Comparison of ENCODE assay signal across 1 cellular context in genomic region chr14:98177551-98177950, GRCh38.
TF ChIP-seq lines count a peak whose summit lies in the region.

No MANE protein-coding gene starts in this region.

TF ChIP-seq in GM23338, 12 proteins besides CTCF, POLR2A, EP300 and RAD21 (continued from another document):
- TF ChIP-seq, protein P1, sequence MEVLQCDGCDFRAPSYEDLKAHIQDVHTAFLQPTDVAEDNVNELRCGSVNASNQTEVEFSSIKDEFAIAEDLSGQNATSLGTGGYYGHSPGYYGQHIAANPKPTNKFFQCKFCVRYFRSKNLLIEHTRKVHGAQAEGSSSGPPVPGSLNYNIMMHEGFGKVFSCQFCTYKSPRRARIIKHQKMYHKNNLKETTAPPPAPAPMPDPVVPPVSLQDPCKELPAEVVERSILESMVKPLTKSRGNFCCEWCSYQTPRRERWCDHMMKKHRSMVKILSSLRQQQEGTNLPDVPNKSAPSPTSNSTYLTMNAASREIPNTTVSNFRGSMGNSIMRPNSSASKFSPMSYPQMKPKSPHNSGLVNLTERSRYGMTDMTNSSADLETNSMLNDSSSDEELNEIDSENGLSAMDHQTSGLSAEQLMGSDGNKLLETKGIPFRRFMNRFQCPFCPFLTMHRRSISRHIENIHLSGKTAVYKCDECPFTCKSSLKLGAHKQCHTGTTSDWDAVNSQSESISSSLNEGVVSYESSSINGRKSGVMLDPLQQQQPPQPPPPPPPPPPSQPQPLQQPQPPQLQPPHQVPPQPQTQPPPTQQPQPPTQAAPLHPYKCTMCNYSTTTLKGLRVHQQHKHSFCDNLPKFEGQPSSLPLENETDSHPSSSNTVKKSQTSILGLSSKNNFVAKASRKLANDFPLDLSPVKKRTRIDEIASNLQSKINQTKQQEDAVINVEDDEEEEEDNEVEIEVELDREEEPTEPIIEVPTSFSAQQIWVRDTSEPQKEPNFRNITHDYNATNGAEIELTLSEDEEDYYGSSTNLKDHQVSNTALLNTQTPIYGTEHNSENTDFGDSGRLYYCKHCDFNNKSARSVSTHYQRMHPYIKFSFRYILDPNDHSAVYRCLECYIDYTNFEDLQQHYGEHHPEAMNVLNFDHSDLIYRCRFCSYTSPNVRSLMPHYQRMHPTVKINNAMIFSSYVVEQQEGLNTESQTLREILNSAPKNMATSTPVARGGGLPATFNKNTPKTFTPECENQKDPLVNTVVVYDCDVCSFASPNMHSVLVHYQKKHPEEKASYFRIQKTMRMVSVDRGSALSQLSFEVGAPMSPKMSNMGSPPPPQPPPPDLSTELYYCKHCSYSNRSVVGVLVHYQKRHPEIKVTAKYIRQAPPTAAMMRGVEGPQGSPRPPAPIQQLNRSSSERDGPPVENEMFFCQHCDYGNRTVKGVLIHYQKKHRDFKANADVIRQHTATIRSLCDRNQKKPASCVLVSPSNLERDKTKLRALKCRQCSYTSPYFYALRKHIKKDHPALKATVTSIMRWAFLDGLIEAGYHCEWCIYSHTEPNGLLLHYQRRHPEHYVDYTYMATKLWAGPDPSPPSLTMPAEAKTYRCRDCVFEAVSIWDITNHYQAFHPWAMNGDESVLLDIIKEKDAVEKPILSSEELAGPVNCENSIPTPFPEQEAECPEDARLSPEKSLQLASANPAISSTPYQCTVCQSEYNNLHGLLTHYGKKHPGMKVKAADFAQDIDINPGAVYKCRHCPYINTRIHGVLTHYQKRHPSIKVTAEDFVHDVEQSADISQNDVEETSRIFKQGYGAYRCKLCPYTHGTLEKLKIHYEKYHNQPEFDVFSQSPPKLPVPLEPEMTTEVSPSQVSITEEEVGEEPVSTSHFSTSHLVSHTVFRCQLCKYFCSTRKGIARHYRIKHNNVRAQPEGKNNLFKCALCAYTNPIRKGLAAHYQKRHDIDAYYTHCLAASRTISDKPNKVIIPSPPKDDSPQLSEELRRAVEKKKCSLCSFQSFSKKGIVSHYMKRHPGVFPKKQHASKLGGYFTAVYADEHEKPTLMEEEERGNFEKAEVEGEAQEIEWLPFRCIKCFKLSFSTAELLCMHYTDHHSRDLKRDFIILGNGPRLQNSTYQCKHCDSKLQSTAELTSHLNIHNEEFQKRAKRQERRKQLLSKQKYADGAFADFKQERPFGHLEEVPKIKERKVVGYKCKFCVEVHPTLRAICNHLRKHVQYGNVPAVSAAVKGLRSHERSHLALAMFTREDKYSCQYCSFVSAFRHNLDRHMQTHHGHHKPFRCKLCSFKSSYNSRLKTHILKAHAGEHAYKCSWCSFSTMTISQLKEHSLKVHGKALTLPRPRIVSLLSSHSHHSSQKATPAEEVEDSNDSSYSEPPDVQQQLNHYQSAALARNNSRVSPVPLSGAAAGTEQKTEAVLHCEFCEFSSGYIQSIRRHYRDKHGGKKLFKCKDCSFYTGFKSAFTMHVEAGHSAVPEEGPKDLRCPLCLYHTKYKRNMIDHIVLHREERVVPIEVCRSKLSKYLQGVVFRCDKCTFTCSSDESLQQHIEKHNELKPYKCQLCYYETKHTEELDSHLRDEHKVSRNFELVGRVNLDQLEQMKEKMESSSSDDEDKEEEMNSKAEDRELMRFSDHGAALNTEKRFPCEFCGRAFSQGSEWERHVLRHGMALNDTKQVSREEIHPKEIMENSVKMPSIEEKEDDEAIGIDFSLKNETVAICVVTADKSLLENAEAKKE (CRISPR knock-in tag; IDR thresholded peaks at IDR 0.05): no peak
- TF ChIP-seq EZH2 (IDR thresholded peaks at IDR 0.05; ENCODE audit: low read depth, unreplicated experiment) (no peak), EZH2phosphoT487 (IDR thresholded peaks at IDR 0.05; ENCODE audit: unreplicated experiment) (no peak)
